In genomic region chr4:24328300-24328699, GRCh38 we compare ENCODE assay signal across 19 cellular contexts.
DNase-seq lines count a peak whose midpoint lies in the region; FAIRE-seq and TF ChIP-seq lines count a peak whose summit lies in the region.
"Had no signal": no experiment of that assay in that cellular context is flagged by ENCODE, and none has a peak within 500 bp of the region (broad histone marks: within the 10 kb centered on the region; RNA-seq: fewer than 3 reads in every experiment).

No MANE protein-coding gene starts in this region.

- TF ChIP-seq EP300 in H1 (IDR thresholded peaks at IDR 0.05; ENCODE audit: borderline replicate concordance in 1 of 2, low read depth in 2 of 2, low read length in 2 of 2), result no peak

- H4K5ac ChIP-seq in H1 (ENCODE audit: insufficient read length, low read depth, low read length) (peak overlapping the region; percentile 28), mesendoderm (ENCODE audit: low read length) (no peak overlapping the region)

- peak overlapping the region; percentile 44 for H3K4ac ChIP-seq in H1 (replicated peaks; ENCODE audit: insufficient read length, low read depth, low read length)
- H3K4ac ChIP-seq in mesendoderm (ENCODE audit: low read depth, low read length), result no peak overlapping the region

- H3K14ac ChIP-seq in H1 (ENCODE audit: insufficient read length), result no peak overlapping the region

- H2BK15ac ChIP-seq in H1 (ENCODE audit: low read length) (no peak overlapping the region), mesendoderm (replicated peaks; ENCODE audit: low read depth) (no peak overlapping the region)

- peak overlapping the region; percentile 10 for H2BK120ac ChIP-seq in H1 (replicated peaks; ENCODE audit: low read depth, low read length)
- H2BK120ac ChIP-seq in mesendoderm (ENCODE audit: low read depth, low read length), result peak overlapping the region; percentile 51

- TF ChIP-seq POLR2A in H1 (IDR thresholded peaks at IDR 0.05; ENCODE audit: control extremely low read depth in 1 of 2, low read depth in 2 of 2, low read length in 2 of 2), result no peak

- POLR2A ChIA-PET in H1 (lab: Charles Lee; ENCODE audit: partially characterized antibody), result interaction anchor here (0.6 kb wide), 1 partner anchor 1073 kb away, joined by 3 read pairs; no protein-coding TSS in a partner anchor

- H3K4me3 ChIP-seq in HUES6 (ENCODE audit: low read depth, low read length) (peak overlapping the region; percentile 19; the same call in 1 of the 2 replicates), H1 (ENCODE audit: extremely low read depth in 1 of 4, insufficient read depth in 2 of 4, low read depth in 3 of 4, low read length in 4 of 4) (peak overlapping the region; percentile 1 to 45 (median 6); a peak in 4 of 8 replicates), mesendoderm (ENCODE audit: low read length) (no peak overlapping the region)
- H3K4me3 ChIP-seq: BLaER1, PC-9, SJCRH30 had no signal

- no peaks in the 10 kb centered on the region for H3K9me3 ChIP-seq in HUES6 (ENCODE audit: control insufficient read depth, insufficient read depth, low read depth, low read length)
- H3K9me3 ChIP-seq in H1 (ENCODE audit: insufficient read depth in 2 of 2, low read depth in 1 of 2, low read length in 1 of 2), result no peaks in the 10 kb centered on the region
- H3K9me3 ChIP-seq: BLaER1, SJCRH30 had no signal

- H3K4me2 ChIP-seq in H1 (ENCODE audit: insufficient read depth in 1 of 2, low read depth in 2 of 2, low read length in 2 of 2) (peak overlapping the region; percentile 54 to 80; a peak in 3 of 4 replicates), mesendoderm (ENCODE audit: low read length) (no peak overlapping the region)
- H3K4me2 ChIP-seq: BLaER1, KMS-11, PC-9 had no signal

- H3K56ac ChIP-seq in H1 (replicated peaks; ENCODE audit: insufficient read length, low read depth, low read length) (peak overlapping the region; percentile 30), mesendoderm (ENCODE audit: low read length) (no peak overlapping the region)

- 59% methylated on average over 1 of the region's 1 CpG; no CpG with 5 or more reads in 1 of the 2 experiments for WGBS in H1 (ENCODE audit: extremely low coverage in 1 of 2, insufficient coverage in 1 of 2, insufficient read length in 1 of 2, insufficient replicate concordance in 2 of 2, low coverage in 1 of 2, low lambda C conversion rate in 2 of 2, missing lambda C conversion rate in 1 of 2), 2 experiments
- no CpG with 5 or more reads among the region's 1 CpG for WGBS in mesendoderm (ENCODE audit: extremely low coverage, insufficient coverage, low lambda C conversion rate)

- TF ChIP-seq RAD21 in H1 (IDR thresholded peaks at IDR 0.05 in 1 of 2, conservative IDR thresholded peaks at IDR 0.05 in 1 of 2; ENCODE audit: low read depth in 2 of 2, low read length in 2 of 2), result no peak

- no peak for FAIRE-seq in H1 (lab: Jason Lieb, UNC)
- FAIRE-seq: A204.1, D721Med, GM18507 had no signal

- H2BK5ac ChIP-seq in H1 (ENCODE audit: low read depth, low read length) (0 out of 2 replicates have a peak overlapping the region, but pooled peaks have one; percentile 31), mesendoderm (ENCODE audit: low read length) (no peak overlapping the region)

- peak overlapping the region; percentile 8 for H4K91ac ChIP-seq in H1 (replicated peaks; ENCODE audit: insufficient read length, low read length)

- H3K79me1 ChIP-seq in H1 (ENCODE audit: low read depth, low read length), result no peaks in the 10 kb centered on the region
- H3K79me1 ChIP-seq in mesendoderm (ENCODE audit: low read length), result no peaks in the 10 kb centered on the region

- CTCF ChIA-PET in H1 (lab: Charles Lee; ENCODE audit: partially characterized antibody), result no interaction called here

- no peak overlapping the region for H4K8ac ChIP-seq in H1 (ENCODE audit: extremely low read depth, insufficient read depth, low read length)
- H4K8ac ChIP-seq in mesendoderm (ENCODE audit: low read depth, low read length), result peak overlapping the region; percentile 39

- H2AK5ac ChIP-seq in H1 (ENCODE audit: low read depth, low read length) (no peak overlapping the region), mesendoderm (ENCODE audit: low read length) (no peak overlapping the region)

- peaks cover 4 to 65% of the 10 kb centered on the region in 2 experiments for H3K79me2 ChIP-seq in H1 (ENCODE audit: control insufficient read depth in 1 of 2, insufficient read depth in 2 of 2, low read length in 2 of 2)
- no peaks in the 10 kb centered on the region for H3K79me2 ChIP-seq in mesendoderm (ENCODE audit: control insufficient read depth, insufficient read depth, low read length)

- H2BK20ac ChIP-seq in H1 (ENCODE audit: low read length), result no peak overlapping the region

- TF ChIP-seq CTCF in H1 (IDR thresholded peaks at IDR 0.05; ENCODE audit: control extremely low read depth in 1 of 3, insufficient read depth in 1 of 3, low read depth in 1 of 3, low read length in 3 of 3), result no peak

- H3K27ac ChIP-seq in HUES6 (ENCODE audit: low read depth, low read length) (0 out of 2 replicates have a peak overlapping the region, but pooled peaks have one; percentile 35), H1 (ENCODE audit: low read depth, low read length) (0 out of 2 replicates have a peak overlapping the region, but pooled peaks have one; percentile 13), mesendoderm (ENCODE audit: low read depth, low read length) (no peak overlapping the region), substantia nigra (ENCODE audit: low read depth, low read length, poor library complexity, severe bottlenecking) (no peak overlapping the region)
- H3K27ac ChIP-seq: BLaER1, KMS-11, PC-9, SJCRH30 had no signal

- no peak overlapping the region for H3K18ac ChIP-seq in H1 (ENCODE audit: extremely low read depth, low read length)
- peak overlapping the region; percentile 51 for H3K18ac ChIP-seq in mesendoderm (ENCODE audit: low read length)

- no peaks in the 10 kb centered on the region; the same call in 1 of the 2 replicates for H3K23me2 ChIP-seq in H1 (ENCODE audit: low read depth, low read length)

- H3K36me3 ChIP-seq in HUES6 (ENCODE audit: control insufficient read depth, insufficient read depth, low read length) (peaks cover 50% of the 10 kb centered on the region), H1 (ENCODE audit: control insufficient read depth in 2 of 4, insufficient read depth in 4 of 4, low read length in 3 of 4) (peaks cover 7 to 64% (median 32%) of the 10 kb centered on the region in 4 experiments; a peak in 7 of 8 replicates), mesendoderm (ENCODE audit: control insufficient read depth, insufficient read depth, low read length) (no peaks in the 10 kb centered on the region)
- H3K36me3 ChIP-seq: BLaER1, SJCRH30 had no signal

- H3K4me1 ChIP-seq in HUES6 (ENCODE audit: control insufficient read depth, insufficient read depth, low read length), result peaks cover 27% of the 10 kb centered on the region
- H3K4me1 ChIP-seq in H1 (replicated peaks in 1 of 4; ENCODE audit: control insufficient read depth in 3 of 4, insufficient read depth in 4 of 4, low read length in 3 of 4), result peaks cover 4 to 23% (median 16%) of the 10 kb centered on the region in 4 experiments; a peak in 5 of 7 replicates
- H3K4me1 ChIP-seq in mesendoderm (ENCODE audit: control insufficient read depth, low read depth, low read length), result peaks cover 6% of the 10 kb centered on the region
- H3K4me1 ChIP-seq: BLaER1, SJCRH30 had no signal

- no peak overlapping the region for H2AFZ ChIP-seq in H1 (ENCODE audit: low read length)
- H2AFZ ChIP-seq: PC-9 had no signal

- no peak overlapping the region for H3K9ac ChIP-seq in HUES6 (ENCODE audit: low read length)
- no peak overlapping the region for H3K9ac ChIP-seq in H1 (replicated peaks in 1 of 4; ENCODE audit: extremely low read depth in 1 of 4, low read depth in 3 of 4, low read length in 3 of 4)
- no peak overlapping the region for H3K9ac ChIP-seq in mesendoderm (ENCODE audit: low read length)
- H3K9ac ChIP-seq: BLaER1, KMS-11 had no signal

- no peak overlapping the region for H3K23ac ChIP-seq in H1 (ENCODE audit: insufficient read length)
- no peak overlapping the region for H3K23ac ChIP-seq in mesendoderm (ENCODE audit: low read length)

- H4K20me1 ChIP-seq in H1 (replicated peaks in 1 of 2; ENCODE audit: control insufficient read depth in 1 of 2, insufficient read depth in 2 of 2, low read length in 2 of 2), result peaks cover 5 to 12% of the 10 kb centered on the region in 2 experiments
- H4K20me1 ChIP-seq: BLaER1 had no signal

- DNase-seq in H1 (ENCODE audit: low read depth in 1 of 2, low spot score in 2 of 2) (no peak), mesendoderm (peak; percentile 21), substantia nigra (lab: John Stamatoyannopoulos, UW) (no peak), NCI-H748 (lab: John Stamatoyannopoulos, UW; ENCODE audit: unreplicated experiment) (no peak), GOT3 (lab: John Stamatoyannopoulos, UW) (no peak)
- no peak for DNase-seq in stimulated activated naive CD4-positive, alpha-beta T cell (lab: John Stamatoyannopoulos, UW)
- DNase-seq: CD4-positive, alpha-beta T cell; HCEC 1CT; MM.1S; NCI-H2029 treated with DMSO at 0.1 percent for 48 hours; NCI-H526 treated with DMSO at 0.1 percent for 48 hours; PC-9; SJCRH30 had no signal

- H3K27me3 ChIP-seq in HUES6 (ENCODE audit: control insufficient read depth, insufficient read depth, low read length) (no peaks in the 10 kb centered on the region), H1 (replicated peaks in 1 of 4; ENCODE audit: control insufficient read depth in 3 of 4, extremely low read depth in 1 of 4, insufficient read depth in 3 of 4, low read length in 3 of 4) (no peaks in the 10 kb centered on the region), mesendoderm (ENCODE audit: insufficient read depth, low read length, poor library complexity) (no peaks in the 10 kb centered on the region)
- H3K27me3 ChIP-seq: BLaER1, SJCRH30 had no signal

- no peak overlapping the region for H2BK12ac ChIP-seq in H1 (ENCODE audit: low read depth, low read length)

TF ChIP-seq in H1, 55 proteins besides CTCF, POLR2A, EP300 and RAD21:
- TF ChIP-seq TEAD4 (IDR thresholded peaks at IDR 0.05; ENCODE audit: low read depth, low read length) (peak; percentile 53; the same call in 1 of the 2 replicates), NRF1 (IDR thresholded peaks at IDR 0.05; ENCODE audit: low read depth, low read length) (no peak)

Comparison
In these comparisons a context has a peak if more than half of its experiments do, and no peak if none do; other contexts are left out.
1. H3K27ac ChIP-seq: peak in HUES6 (single experiment) and H1 (single experiment); none in mesendoderm (single experiment) and substantia nigra (single experiment).